In genomic region chr7:5997210-5997808, GRCh38 we compare ENCODE assay signal across 8 cellular contexts. TPM values are rescaled to one million over a fixed set of nuclear protein-coding genes. Genes with fewer than 3 reads are reported as not detected.
A peak's percentile ranks its signal among the peaks of the same experiment; 100 is the strongest.
DNase-seq lines count a peak whose midpoint lies in the region; ATAC-seq lines count a peak whose summit lies in the region.

No MANE protein-coding gene starts in this region.

- ATAC-seq in activated T-helper 17 cell treated with anti-CD3 and anti-CD28 coated beads, Interleukin-2, amount 50 U/mL, for 72 hours (replicated peaks): peak; percentile 44
- ATAC-seq in GM21381 (IDR thresholded peaks at IDR 0.05; ENCODE audit: unreplicated experiment): no peak

- H3K4me1 Mint-ChIP-seq in activated T-helper 17 cell treated with anti-CD3 and anti-CD28 coated beads, Interleukin-2, amount 50 U/mL, for 72 hours: no peaks in the 10 kb centered on the region

- DNase-seq in D341Med (ENCODE audit: low spot score) (peak; percentile 62), HPDE6-E6E7 (ENCODE audit: extremely low spot score) (peak; percentile 33), NOMO-1 treated with DMSO at 0.1 percent for 48 hours (lab: John Stamatoyannopoulos, UW; ENCODE audit: unreplicated experiment) (peak; percentile 72), germinal center (ENCODE audit: low spot score) (peak; percentile 49), pons (ENCODE audit: low spot score) (peak; percentile 79), COR-L47 (lab: John Stamatoyannopoulos, UW) (no peak)

- peaks cover 96% of the 10 kb centered on the region for H3K36me3 Mint-ChIP-seq in activated T-helper 17 cell treated with anti-CD3 and anti-CD28 coated beads, Interleukin-2, amount 50 U/mL, for 72 hours (ENCODE audit: low read depth)

- no peaks in the 10 kb centered on the region for H3K27me3 Mint-ChIP-seq in activated T-helper 17 cell treated with anti-CD3 and anti-CD28 coated beads, Interleukin-2, amount 50 U/mL, for 72 hours

- no peak overlapping the region for H3K4me3 Mint-ChIP-seq in activated T-helper 17 cell treated with anti-CD3 and anti-CD28 coated beads, Interleukin-2, amount 50 U/mL, for 72 hours

- H3K27ac Mint-ChIP-seq in activated T-helper 17 cell treated with anti-CD3 and anti-CD28 coated beads, Interleukin-2, amount 50 U/mL, for 72 hours: no peak overlapping the region

- H3K9me3 Mint-ChIP-seq in activated T-helper 17 cell treated with anti-CD3 and anti-CD28 coated beads, Interleukin-2, amount 50 U/mL, for 72 hours: no peaks in the 10 kb centered on the region

RNA-seq across cellular contexts. Expression of gene PMS2, which starts 11.5 kb away (rescaled TPM):
- total RNA-seq in activated T-helper 17 cell treated with anti-CD3 and anti-CD28 coated beads, Interleukin-2, amount 50 U/mL, for 72 hours: 10 to 100 TPM; 17.4 to 20.6 TPM

RNA-seq across cellular contexts. Expression of gene AIMP2, which starts 11.8 kb away (rescaled TPM):
- total RNA-seq in activated T-helper 17 cell treated with anti-CD3 and anti-CD28 coated beads, Interleukin-2, amount 50 U/mL, for 72 hours: 10 to 100 TPM; 21.5 to 45.2 TPM

RNA-seq across cellular contexts. Expression of gene RSPH10B, which starts 26.8 kb away (rescaled TPM):
- 1 to 10 TPM in 1 of 2 donors, under 1 TPM in 1; 0.11 to 2.2 TPM for total RNA-seq in activated T-helper 17 cell treated with anti-CD3 and anti-CD28 coated beads, Interleukin-2, amount 50 U/mL, for 72 hours

RNA-seq across cellular contexts. Expression of gene ANKRD61, which starts 33.9 kb away (rescaled TPM):
- under 1 TPM in 1 of 2 donors, not detected in 1; 0.26 TPM for total RNA-seq in activated T-helper 17 cell treated with anti-CD3 and anti-CD28 coated beads, Interleukin-2, amount 50 U/mL, for 72 hours
